ENCODE assay signal across 21 cellular contexts in the genomic region with DNA sequence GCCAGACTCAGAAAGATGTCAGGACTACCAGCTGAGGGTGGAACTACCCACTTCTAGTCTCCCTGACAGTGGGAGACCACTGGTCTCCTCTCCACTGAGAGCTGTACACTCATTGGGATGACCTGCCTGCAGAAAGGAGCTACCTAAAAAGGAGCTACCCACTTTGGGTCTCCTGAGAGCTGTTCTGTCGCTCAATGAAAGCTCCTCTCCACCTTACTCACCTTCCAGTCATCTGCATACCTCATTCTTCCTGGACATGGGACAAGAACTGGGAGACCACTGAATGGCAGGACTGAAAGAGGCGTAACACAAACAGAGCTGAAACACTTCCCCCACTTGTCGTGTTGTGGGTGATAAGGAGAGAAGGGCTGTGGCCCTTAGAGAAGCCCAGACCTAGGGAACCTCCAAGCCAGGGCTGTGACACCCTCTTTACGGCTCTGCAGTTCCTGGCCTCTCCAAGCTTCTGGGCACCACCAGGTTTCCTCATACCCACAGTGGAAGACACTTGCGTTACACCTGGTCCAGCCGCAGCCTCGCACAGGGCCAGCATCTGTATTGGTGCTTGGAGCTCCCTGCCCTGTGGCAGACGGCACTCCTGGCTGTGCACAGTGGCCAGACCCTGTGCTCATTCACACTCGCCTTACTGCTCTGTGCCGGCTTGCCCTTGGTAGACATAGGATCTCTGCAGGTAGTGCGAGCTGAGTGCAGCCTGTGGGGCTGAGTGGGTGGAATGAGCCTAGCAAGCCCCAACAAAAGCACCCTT. TPM values are rescaled to one million over a fixed set of nuclear protein-coding genes. Genes with fewer than 3 reads are reported as not detected.
"Had no signal": no experiment of that assay in that cellular context is flagged by ENCODE, and none has a peak within 500 bp of the region (broad histone marks: within the 10 kb centered on the region; RNA-seq: fewer than 3 reads in every experiment).

No MANE protein-coding gene starts in this region.

- H3K36me3 Mint-ChIP-seq: naive thymus-derived CD4-positive, alpha-beta T cell; stimulated activated naive B cell treated with anti-CD40 and anti-IgM and Interleukin-4, amounts not matched to agents 10 μg/mL and 1 μg/mL and 100 μg/mL, for 72 hours had no signal

- H2AFZ ChIP-seq: neural progenitor cell had no signal

- DNase-seq: activated CD4-positive, alpha-beta T cell treated with anti-CD3 and anti-CD28 coated beads for 1 hour; activated effector memory CD4-positive, alpha-beta T cell treated with anti-CD3 and anti-CD28 coated beads, Interleukin-2, amount 50 U/mL, for 16 hours; activated naive CD4-positive, alpha-beta T cell treated with anti-CD3 and anti-CD28 coated beads, Interleukin-2, amount 50 U/mL, for 16 hours; activated T-cell treated with anti-CD3 and anti-CD28 coated beads, Interleukin-2, amount 50 U/mL, for 72 hours; cortex of kidney; heart left ventricle; left ventricle myocardium superior; naive thymus-derived CD4-positive, alpha-beta T cell; psoas muscle; right cardiac atrium; small intestine; stimulated activated CD4-positive, alpha-beta T cell treated with anti-CD3 and anti-CD28 coated beads, Interleukin-4, amount 100 ng/mL, for 24 hours; stimulated activated naive B cell treated with anti-CD40 and anti-IgM and Interleukin-4, amounts not matched to agents 10 μg/mL and 1 μg/mL and 100 μg/mL, for 72 hours; thyroid gland had no signal

- H3K27ac ChIP-seq: breast epithelium, esophagus muscularis mucosa, gastroesophageal sphincter, heart left ventricle, neural progenitor cell, psoas muscle, thyroid gland had no signal

- H3K27me3 ChIP-seq: breast epithelium, esophagus muscularis mucosa, gastroesophageal sphincter, heart left ventricle, neural progenitor cell, thyroid gland had no signal

- H3K36me3 ChIP-seq: breast epithelium, esophagus muscularis mucosa, gastroesophageal sphincter, heart left ventricle, neural progenitor cell, thyroid gland had no signal

- H3K9ac ChIP-seq: neural progenitor cell had no signal

- H3K4me3 Mint-ChIP-seq: activated T-cell treated with anti-CD3 and anti-CD28 coated beads, Interleukin-2, amount 50 U/mL, for 72 hours; memory B cell; naive thymus-derived CD4-positive, alpha-beta T cell; neural progenitor cell; stimulated activated naive B cell treated with anti-CD40 and anti-IgM and Interleukin-4, amounts not matched to agents 10 μg/mL and 1 μg/mL and 100 μg/mL, for 72 hours; T-helper 1 cell treated with Interleukin-12 subunit alpha and Interleukin-12 subunit beta and Interleukin-4 antibody, amounts not matched to agents 30 μg/mL and 1 μg/mL, for 36 hours had no signal

- H3K27me3 Mint-ChIP-seq: memory B cell; naive thymus-derived CD4-positive, alpha-beta T cell; stimulated activated naive B cell treated with anti-CD40 and anti-IgM and Interleukin-4, amounts not matched to agents 10 μg/mL and 1 μg/mL and 100 μg/mL, for 72 hours had no signal

- H3K9me3 ChIP-seq: psoas muscle, thyroid gland had no signal

- H3K4me3 ChIP-seq: breast epithelium, esophagus muscularis mucosa, gastroesophageal sphincter, heart left ventricle, neural progenitor cell, psoas muscle, thyroid gland had no signal

- H3K4me1 Mint-ChIP-seq: memory B cell; naive thymus-derived CD4-positive, alpha-beta T cell; neural progenitor cell; stimulated activated naive B cell treated with anti-CD40 and anti-IgM and Interleukin-4, amounts not matched to agents 10 μg/mL and 1 μg/mL and 100 μg/mL, for 72 hours had no signal

- H3K27ac Mint-ChIP-seq: activated T-cell treated with anti-CD3 and anti-CD28 coated beads, Interleukin-2, amount 50 U/mL, for 72 hours; memory B cell; naive thymus-derived CD4-positive, alpha-beta T cell; neural progenitor cell; stimulated activated naive B cell treated with anti-CD40 and anti-IgM and Interleukin-4, amounts not matched to agents 10 μg/mL and 1 μg/mL and 100 μg/mL, for 72 hours; T-helper 1 cell treated with Interleukin-12 subunit alpha and Interleukin-12 subunit beta and Interleukin-4 antibody, amounts not matched to agents 30 μg/mL and 1 μg/mL, for 36 hours had no signal

- ATAC-seq: activated T-cell treated with anti-CD3 and anti-CD28 coated beads, Interleukin-2, amount 50 U/mL, for 72 hours; left ventricle myocardium superior; naive thymus-derived CD4-positive, alpha-beta T cell; psoas muscle; right cardiac atrium; stimulated activated naive B cell treated with anti-CD40 and anti-IgM and Interleukin-4, amounts not matched to agents 10 μg/mL and 1 μg/mL and 100 μg/mL, for 72 hours had no signal

- H3K4me2 ChIP-seq: neural progenitor cell had no signal

- H3K4me1 ChIP-seq: breast epithelium, esophagus muscularis mucosa, gastroesophageal sphincter, heart left ventricle, neural progenitor cell, psoas muscle, thyroid gland had no signal

RNA-seq across cellular contexts. Expression of a gene that starts 54.9 kb away (rescaled TPM):
- total RNA-seq: activated CD8-positive, alpha-beta memory T cell treated with anti-CD3 and anti-CD28 coated beads for 36 hours; activated T-cell treated with anti-CD3 and anti-CD28 coated beads, Interleukin-2, amount 50 U/mL, for 72 hours; naive thymus-derived CD4-positive, alpha-beta T cell had no signal
- polyA plus RNA-seq: naive thymus-derived CD4-positive, alpha-beta T cell had no signal
